In the genomic region with DNA sequence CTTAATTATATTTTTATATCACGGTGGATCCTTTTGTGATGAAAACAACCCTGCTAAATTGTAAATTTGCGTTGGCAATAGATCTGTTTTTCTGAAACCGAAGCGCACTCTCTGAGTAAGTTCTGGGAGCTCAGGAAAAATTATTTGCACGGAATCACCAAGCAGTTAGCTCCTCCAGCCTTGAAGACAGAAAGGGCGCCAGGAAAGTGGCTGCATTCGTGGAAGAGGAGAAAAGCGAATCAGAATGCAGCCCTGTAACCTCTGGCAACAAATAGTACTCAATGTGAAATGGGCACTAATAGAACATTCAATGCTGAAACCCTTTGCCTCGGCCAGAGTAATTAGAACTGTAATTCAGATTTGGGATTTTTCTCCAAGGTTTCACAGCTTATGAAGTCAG, we compare ENCODE assay signal across 15 cellular contexts.
DNase-seq lines count a peak whose midpoint lies in the region; TF ChIP-seq lines count a peak whose summit lies in the region.
"Had no signal": no experiment of that assay in that cellular context is flagged by ENCODE, and none has a peak within 500 bp of the region (broad histone marks: within the 10 kb centered on the region; RNA-seq: fewer than 3 reads in every experiment).

No MANE protein-coding gene starts in this region.

- no peak overlapping the region for H4K5ac ChIP-seq in H9 (ENCODE audit: insufficient read length, low read depth, low read length)

- no peak overlapping the region for H3T11ph ChIP-seq in H9 (ENCODE audit: low read length)

- no peak overlapping the region for H3K18ac ChIP-seq in H9 (ENCODE audit: insufficient read length, low read depth, low read length)

- H3K4me2 ChIP-seq in H9 (ENCODE audit: insufficient read depth, insufficient read length, low read length) = no peak overlapping the region
- H3K4me2 ChIP-seq: GM23338 had no signal

- H2BK15ac ChIP-seq in H9 (ENCODE audit: low read depth, low read length) = no peak overlapping the region

- H3K27me3 Mint-ChIP-seq in H9 (ENCODE audit: low read depth) = no peaks in the 10 kb centered on the region

- H3K27ac ChIP-seq in H9 (ENCODE audit: insufficient read length, low read depth, low read length) (no peak overlapping the region), caudate nucleus (ENCODE audit: low read depth, low read length) (peak overlapping the region; percentile 73), ovary (no peak overlapping the region)

- intact Hi-C loops in ovary (cut with DNase I) = no loop called here

- peak overlapping the region; percentile 50 for H2AK5ac ChIP-seq in H9 (ENCODE audit: insufficient read length, low read length)

- no peak for DNase-seq in H9
- peak in 23 of 61 donors; percentile 0 to 60 (median 19) for DNase-seq in caudate nucleus (lab: John Stamatoyannopoulos, UW)
- DNase-seq in hippocampal formation (lab: John Stamatoyannopoulos, UW) = peak; percentile 15 to 45
- peak in 3 of 5 donors; percentile 13 to 37 (median 25) for DNase-seq in ovary
- no peak for DNase-seq in stimulated activated CD4-positive, alpha-beta T cell treated with anti-CD3 and anti-CD28 coated beads, Interleukin-15, amount 100 ng/mL, for 24 hours
- DNase-seq in NCI-H524 treated with DMSO at 0.1 percent for 48 hours (lab: John Stamatoyannopoulos, UW) = no peak
- no peak for DNase-seq in NAMALWA (ENCODE audit: low spot score)
- DNase-seq: CD4-positive, alpha-beta memory T cell; Kasumi-1; NCI-H1105; NCI-H1694; NCI-H510A treated with DMSO at 0.1 percent for 48 hours; RPMI8226; SHP77 treated with DMSO at 0.1 percent for 48 hours had no signal

- H3K4me1 ChIP-seq in H9 (ENCODE audit: insufficient read depth, low read length) (no peaks in the 10 kb centered on the region), ovary (ENCODE audit: insufficient read depth) (no peaks in the 10 kb centered on the region)

- TF ChIP-seq CTCF in H9 (conservative IDR thresholded peaks at IDR 0.05) = no peak
- no peak for TF ChIP-seq CTCF in ovary (IDR thresholded peaks at IDR 0.05)

- H2BK20ac ChIP-seq in H9 (ENCODE audit: low read depth, low read length, poor library complexity, severe bottlenecking) = no peak overlapping the region

- H2AFZ ChIP-seq in H9 (ENCODE audit: low read length) = no peak overlapping the region
- H2AFZ ChIP-seq: GM23338 had no signal

- TF ChIP-seq POLR2A in ovary (IDR thresholded peaks at IDR 0.05) = no peak

- H3K79me2 ChIP-seq in H9 (ENCODE audit: insufficient read depth, low read length) = no peaks in the 10 kb centered on the region

- H4K91ac ChIP-seq in H9 (ENCODE audit: insufficient read length, low read depth, low read length) = no peak overlapping the region

- H3K56ac ChIP-seq in H9 (ENCODE audit: insufficient read length, low read depth, low read length) = no peak overlapping the region

- H3K4me3 Mint-ChIP-seq in H9 = no peak overlapping the region
- H3K4me3 Mint-ChIP-seq: CD4-positive, alpha-beta memory T cell; GM23338 had no signal

- H3K14ac ChIP-seq in H9 (ENCODE audit: insufficient read depth, low read length) = no peak overlapping the region

- H3K27ac Mint-ChIP-seq in H9 = no peak overlapping the region
- H3K27ac Mint-ChIP-seq: CD4-positive, alpha-beta memory T cell had no signal

- no peaks in the 10 kb centered on the region for H3K9me3 Mint-ChIP-seq in H9
- H3K9me3 Mint-ChIP-seq: GM23338 had no signal

- no peaks in the 10 kb centered on the region for H3K36me3 Mint-ChIP-seq in H9 (ENCODE audit: insufficient read depth in 1 of 3, low read depth in 3 of 3)
- H3K36me3 Mint-ChIP-seq: CD4-positive, alpha-beta memory T cell had no signal

- H3K27me3 ChIP-seq in H9 (ENCODE audit: insufficient read depth, low read length) (0 out of 2 replicates have a peak, but pooled peaks cover 2% of the 10 kb centered on the region), ovary (no peaks in the 10 kb centered on the region)

- H4K8ac ChIP-seq in H9 (replicated peaks; ENCODE audit: insufficient read length, low read depth, low read length) = no peak overlapping the region

- no peak overlapping the region for H2BK120ac ChIP-seq in H9 (ENCODE audit: low read depth, low read length, poor library complexity, severe bottlenecking)

- no peaks in the 10 kb centered on the region for H3K23me2 ChIP-seq in H9 (ENCODE audit: insufficient read length, low read depth, low read length, poor library complexity, severe bottlenecking)

- no peaks in the 10 kb centered on the region for H3K79me1 ChIP-seq in H9 (ENCODE audit: insufficient read depth, low read depth, low read length, poor library complexity, severe bottlenecking)

- H3K4ac ChIP-seq in H9 (ENCODE audit: low read depth, low read length) = no peak overlapping the region

- no peak overlapping the region for H3K9ac ChIP-seq in H9 (ENCODE audit: extremely low read depth, insufficient read length, low read length)

- no peak overlapping the region for H3K23ac ChIP-seq in H9 (ENCODE audit: insufficient read length, low read depth, low read length)

- no peak overlapping the region for H2BK12ac ChIP-seq in H9 (ENCODE audit: insufficient read length, low read depth, low read length)

- no peaks in the 10 kb centered on the region for H4K20me1 ChIP-seq in H9 (ENCODE audit: control insufficient read depth, insufficient read depth, insufficient read length)

- H3K9me3 ChIP-seq in H9 (ENCODE audit: control insufficient read depth, low read depth, low read length) = no peaks in the 10 kb centered on the region
- H3K9me3 ChIP-seq in ovary = no peaks in the 10 kb centered on the region

- no CpG with 5 or more reads among the region's 9 CpGs for WGBS in H9 (ENCODE audit: extremely low coverage, insufficient read length, low lambda C conversion rate)
- WGBS in ovary, 3 donors = 20 to 40% (median 26%) methylated on average over 9 of the region's 9 CpGs

- H3K36me3 ChIP-seq in ovary = no peaks in the 10 kb centered on the region

- H3K4me1 Mint-ChIP-seq in H9 = peaks cover 0 to 3% of the 10 kb centered on the region in 2 experiments; a peak in 2 of 4 replicates
- H3K4me1 Mint-ChIP-seq: CD4-positive, alpha-beta memory T cell had no signal

- TF ChIP-seq EP300 in ovary (IDR thresholded peaks at IDR 0.05) = no peak

- H2BK5ac ChIP-seq in H9 (ENCODE audit: insufficient read length, low read length) = no peak overlapping the region

- no peak overlapping the region for H3K4me3 ChIP-seq in ovary
- H3K4me3 ChIP-seq: GM23338 had no signal

Comparison
In these comparisons a context has a peak if more than half of its experiments do, and no peak if none do; other contexts are left out.
1. DNase-seq: peak in hippocampal formation (2 of 2) and ovary (3 of 5); none in H9 (single experiment), stimulated activated CD4-positive, alpha-beta T cell treated with anti-CD3 and anti-CD28 coated beads, Interleukin-15, amount 100 ng/mL, for 24 hours (single experiment), NCI-H524 treated with DMSO at 0.1 percent for 48 hours (single experiment) and NAMALWA (single experiment).